8 cellular contexts compared by ENCODE assay signal in genomic region chr6:132400641-132401119, GRCh38. TPM values are rescaled to one million over a fixed set of nuclear protein-coding genes. Genes with fewer than 3 reads are reported as not detected.
A peak's percentile ranks its signal among the peaks of the same experiment; 100 is the strongest.
DNase-seq lines count a peak whose midpoint lies in the region; ATAC-seq and TF ChIP-seq lines count a peak whose summit lies in the region.

No MANE protein-coding gene starts in this region.

- no peak for TF ChIP-seq RAD21 in neural cell (conservative IDR thresholded peaks at IDR 0.05)

- H3K27ac ChIP-seq in neural cell (ENCODE audit: low read length): no peak overlapping the region

- peak overlapping the region; percentile 37 for H3K4me2 ChIP-seq in neural cell (ENCODE audit: low read length)

- H3K9me2 ChIP-seq in neural cell (ENCODE audit: insufficient read depth, low read length): no peaks in the 10 kb centered on the region

- no peaks in the 10 kb centered on the region for H3F3A ChIP-seq in neural cell (ENCODE audit: insufficient read depth, low read length, poor library complexity, severe bottlenecking)

- TF ChIP-seq EP300 in neural cell (conservative IDR thresholded peaks at IDR 0.05; ENCODE audit: poor library complexity, severe bottlenecking): no peak

- ATAC-seq in HG03565 (IDR thresholded peaks at IDR 0.05; ENCODE audit: unreplicated experiment): no peak

- peak overlapping the region; percentile 76 for H3K4me3 ChIP-seq in GM12865 (ENCODE audit: low read depth, low read length)
- H3K4me3 ChIP-seq in LNCaP clone FGC (ENCODE audit: low read depth, low read length): peak overlapping the region; percentile 39
- H3K4me3 ChIP-seq in epithelial cell of esophagus (ENCODE audit: low read length): peak overlapping the region; percentile 52
- H3K4me3 ChIP-seq in neural cell (ENCODE audit: low read length): peak overlapping the region; percentile 87

- H3K27me3 ChIP-seq in neural cell (ENCODE audit: insufficient read depth, low read depth, low read length): peaks cover 33% of the 10 kb centered on the region

- H4K20me1 ChIP-seq in neural cell (ENCODE audit: insufficient read depth): no peaks in the 10 kb centered on the region

- H3K79me2 ChIP-seq in neural cell (replicated peaks; ENCODE audit: insufficient read depth, low read length): no peaks in the 10 kb centered on the region

- H3K9me3 ChIP-seq in neural cell (ENCODE audit: low read length): no peaks in the 10 kb centered on the region

- DNase-seq in GM12865 (ENCODE audit: low read depth) (no peak), LNCaP clone FGC (ENCODE audit: low read depth) (no peak), epithelial cell of esophagus (ENCODE audit: low read depth) (peak; percentile 2), middle frontal gyrus (ENCODE audit: extremely low spot score, low spot score) (no peak), HCEC 1CT (no peak)
- DNase-seq in stimulated activated CD4-positive, alpha-beta T cell treated with anti-CD3 and anti-CD28 coated beads, Interleukin-2, amount 100 ng/mL, for 24 hours: no peak

- H3K9ac ChIP-seq in neural cell (ENCODE audit: low read length): peak overlapping the region; percentile 67

- no peaks in the 10 kb centered on the region for H3K36me3 ChIP-seq in neural cell (ENCODE audit: insufficient read depth, low read length)

- peak overlapping the region; percentile 21 for H2AFZ ChIP-seq in neural cell (ENCODE audit: low read depth, low read length)

- no peak for TF ChIP-seq CTCF in GM12865 (IDR thresholded peaks at IDR 0.05; ENCODE audit: insufficient read depth, low read depth, low read length, missing control alignments)
- TF ChIP-seq CTCF in LNCaP clone FGC (IDR thresholded peaks at IDR 0.05; ENCODE audit: control insufficient read depth, extremely low read depth, insufficient read depth): no peak
- TF ChIP-seq CTCF in epithelial cell of esophagus (IDR thresholded peaks at IDR 0.05; ENCODE audit: insufficient read depth, low read depth, low read length, missing control alignments): no peak
- TF ChIP-seq CTCF in neural cell (IDR thresholded peaks at IDR 0.05; ENCODE audit: poor library complexity, severe bottlenecking): no peak

TF ChIP-seq in neural cell, 6 proteins besides CTCF, POLR2A, EP300 and RAD21:
- TF ChIP-seq EZH2 (IDR thresholded peaks at IDR 0.05; ENCODE audit: borderline replicate concordance, insufficient read depth, low read length, poor library complexity, severe bottlenecking) (no peak), REST (IDR thresholded peaks at IDR 0.05; ENCODE audit: borderline replicate concordance) (no peak), TAF1 (IDR thresholded peaks at IDR 0.05; ENCODE audit: low read depth) (no peak), MXI1 (conservative IDR thresholded peaks at IDR 0.05; ENCODE audit: poor library complexity, severe bottlenecking) (no peak), SMC3 (conservative IDR thresholded peaks at IDR 0.05; ENCODE audit: poor library complexity) (no peak), POLR2AphosphoS5 (IDR thresholded peaks at IDR 0.05) (no peak)
TF ChIP-seq in neural cell: peak in this region for 0.

RNA-seq across cellular contexts. Expression of gene MOXD1, which starts 0.6 kb away (rescaled TPM):
- polyA plus RNA-seq in neural cell: 14.7 and 16.8 TPM in 2 replicates
- polyA minus RNA-seq in neural cell: 17.8 and 18.8 TPM in 2 replicates
